In genomic region chr9:117403403-117403811, GRCh38 we compare ENCODE assay signal across 15 cellular contexts. TPM values are rescaled to one million over a fixed set of nuclear protein-coding genes. Genes with fewer than 3 reads are reported as not detected.
DNase-seq lines count a peak whose midpoint lies in the region; ATAC-seq and TF ChIP-seq lines count a peak whose summit lies in the region.
"Had no signal": no experiment of that assay in that cellular context is flagged by ENCODE, and none has a peak within 500 bp of the region (broad histone marks: within the 10 kb centered on the region; RNA-seq: fewer than 3 reads in every experiment).

No MANE protein-coding gene starts in this region.

- H3F3A ChIP-seq in neural progenitor cell (ENCODE audit: low read depth), result peaks cover 22% of the 10 kb centered on the region

- H4K20me1 ChIP-seq in neural progenitor cell (ENCODE audit: low read depth), result peaks cover 32% of the 10 kb centered on the region

- DNase-seq in NCI-H1092 (lab: John Stamatoyannopoulos, UW) (peak; percentile 64), NCI-H2196 (lab: John Stamatoyannopoulos, UW; ENCODE audit: unreplicated experiment) (peak; percentile 49), caudate nucleus (lab: John Stamatoyannopoulos, UW) (peak in 55 of 61 donors; percentile 4 to 90 (median 68)), neural progenitor cell (ENCODE audit: low spot score) (no peak), OCI-M2 (lab: John Stamatoyannopoulos, UW; ENCODE audit: unreplicated experiment) (no peak)
- DNase-seq in effector memory CD8-positive, alpha-beta T cell, result no peak
- DNase-seq: activated CD4-positive, alpha-beta T cell treated with anti-CD3 and anti-CD28 coated beads, Interleukin-2, amount 50 U/mL, for 4 hours; dermis blood vessel endothelial cell; GF-D8; NCI-H2081 treated with DMSO at 0.1 percent for 48 hours; stomach had no signal

- H3K79me2 ChIP-seq in neural progenitor cell (ENCODE audit: low read depth), result no peaks in the 10 kb centered on the region

- no peak overlapping the region for H3K9ac ChIP-seq in neural progenitor cell

- H3K4me1 ChIP-seq in neural progenitor cell, result peaks cover 55% of the 10 kb centered on the region

- H3K27ac ChIP-seq in caudate nucleus (ENCODE audit: low read depth, low read length) (peak overlapping the region; percentile 85), neural progenitor cell (no peak overlapping the region)
- H3K27ac ChIP-seq: skin epidermis had no signal

- H3K27me3 ChIP-seq in neural progenitor cell, result no peaks in the 10 kb centered on the region
- H3K27me3 ChIP-seq: stomach had no signal

- no peak overlapping the region for H3K27ac Mint-ChIP-seq in neural progenitor cell
- H3K27ac Mint-ChIP-seq in effector memory CD8-positive, alpha-beta T cell, result no peak overlapping the region
- H3K27ac Mint-ChIP-seq: activated T-helper 17 cell treated with anti-CD3 and anti-CD28 coated beads, Interleukin-2, amount 50 U/mL, for 72 hours had no signal

- H3K4me3 ChIP-seq in neural progenitor cell, result no peak overlapping the region
- H3K4me3 ChIP-seq: skin epidermis, stomach had no signal

- no peaks in the 10 kb centered on the region for H3K36me3 Mint-ChIP-seq in neural progenitor cell
- H3K36me3 Mint-ChIP-seq in effector memory CD8-positive, alpha-beta T cell (ENCODE audit: insufficient read depth), result no peaks in the 10 kb centered on the region

- H3K9me3 Mint-ChIP-seq in neural progenitor cell, result no peaks in the 10 kb centered on the region
- peaks cover 0 to 4% of the 10 kb centered on the region in 2 donors for H3K9me3 Mint-ChIP-seq in effector memory CD8-positive, alpha-beta T cell
- H3K9me3 Mint-ChIP-seq: activated T-helper 17 cell treated with anti-CD3 and anti-CD28 coated beads, Interleukin-2, amount 50 U/mL, for 72 hours had no signal

- peaks cover 5% of the 10 kb centered on the region for H3K27me3 Mint-ChIP-seq in neural progenitor cell (ENCODE audit: insufficient read depth, low read depth)
- H3K27me3 Mint-ChIP-seq in effector memory CD8-positive, alpha-beta T cell, result no peaks in the 10 kb centered on the region

- no peaks in the 10 kb centered on the region for H3K9me3 ChIP-seq in neural progenitor cell (ENCODE audit: low read depth)
- H3K9me3 ChIP-seq: stomach had no signal

- no peak for TF ChIP-seq CTCF in neural progenitor cell (IDR thresholded peaks at IDR 0.05)

- peaks cover 7% of the 10 kb centered on the region for H3K4me1 Mint-ChIP-seq in neural progenitor cell
- H3K4me1 Mint-ChIP-seq in effector memory CD8-positive, alpha-beta T cell (ENCODE audit: low read depth in 2 of 2), result no peaks in the 10 kb centered on the region
- H3K4me1 Mint-ChIP-seq: activated T-helper 17 cell treated with anti-CD3 and anti-CD28 coated beads, Interleukin-2, amount 50 U/mL, for 72 hours had no signal

- no peak overlapping the region for H2AFZ ChIP-seq in neural progenitor cell (replicated peaks)

- H3K4me3 Mint-ChIP-seq in neural progenitor cell, result no peak overlapping the region
- no peak overlapping the region for H3K4me3 Mint-ChIP-seq in effector memory CD8-positive, alpha-beta T cell
- H3K4me3 Mint-ChIP-seq: activated T-helper 17 cell treated with anti-CD3 and anti-CD28 coated beads, Interleukin-2, amount 50 U/mL, for 72 hours had no signal

- no peaks in the 10 kb centered on the region for H3K36me3 ChIP-seq in neural progenitor cell
- H3K36me3 ChIP-seq: stomach had no signal

- no peak for ATAC-seq in GM19395 (IDR thresholded peaks at IDR 0.05; ENCODE audit: unreplicated experiment)
- ATAC-seq in HG03442 (IDR thresholded peaks at IDR 0.05; ENCODE audit: unreplicated experiment), result no peak
- no peak for ATAC-seq in effector memory CD8-positive, alpha-beta T cell (replicated peaks)
- ATAC-seq: activated T-helper 17 cell treated with anti-CD3 and anti-CD28 coated beads, Interleukin-2, amount 50 U/mL, for 72 hours had no signal

- peak overlapping the region; percentile 34 for H3K4me2 ChIP-seq in neural progenitor cell

RNA-seq across cellular contexts. Expression of gene ASTN2, which starts 11.4 kb away (rescaled TPM):
- total RNA-seq in neural progenitor cell (ENCODE audit: low replicate concordance), result 8.0 and 13.5 TPM in 2 replicates

Comparison
In these comparisons a context has a peak if more than half of its experiments do, and no peak if none do; other contexts are left out.
1. DNase-seq: peak in NCI-H1092 (single experiment), NCI-H2196 (single experiment) and caudate nucleus (55 of 61); none in neural progenitor cell (single experiment), OCI-M2 (single experiment) and effector memory CD8-positive, alpha-beta T cell (0 of 3).